Comparison of ENCODE assay signal across 34 cellular contexts in genomic region chr9:98871456-98872065, GRCh38.
"Had no signal": no experiment of that assay in that cellular context is flagged by ENCODE, and none has a peak within 500 bp of the region (broad histone marks: within the 10 kb centered on the region; RNA-seq: fewer than 3 reads in every experiment).

No MANE protein-coding gene starts in this region.

- H3K36me3 Mint-ChIP-seq: activated CD4-positive, alpha-beta memory T cell treated with anti-CD3 and anti-CD28 coated beads for 36 hours; activated CD8-positive, alpha-beta memory T cell treated with anti-CD3 and anti-CD28 coated beads, Interleukin-2, amount 10 ng/mL, durations not matched to agents 7 days and 5 days; activated naive CD8-positive, alpha-beta T cell had no signal

- H3K9me3 Mint-ChIP-seq: activated CD4-positive, alpha-beta memory T cell treated with anti-CD3 and anti-CD28 coated beads for 36 hours; activated CD4-positive, alpha-beta T cell treated with anti-CD3 and anti-CD28 coated beads, Interleukin-2, amount 10 ng/mL, durations not matched to agents 24 days and 14 days; activated T-helper 1 cell treated with anti-CD3 and anti-CD28 coated beads, Interleukin-12 subunit alpha, Interleukin-12 subunit beta, Interleukin-2, Interleukin-4 antibody, amounts not matched to agents 30 ng/mL and 10 ng/mL and 1 ng/mL, durations not matched to agents 14 hours and 24 hours and 36 hours; activated T-helper 2 cell treated with anti-CD3 and anti-CD28 coated beads, Interferon-gamma antibody, Interleukin-2, Interleukin-4, amounts not matched to agents 10 μg/mL and 5 μg/mL and 100 μg/mL, durations not matched to agents 14 hours and 24 hours and 36 hours; endodermal cell; T-helper 2 cell treated with Interferon-gamma antibody and Interleukin-4, amounts not matched to agents 5 μg/mL and 100 μg/mL, for 36 hours had no signal

- ATAC-seq: activated CD4-positive, alpha-beta T cell treated with anti-CD3 and anti-CD28 coated beads for 36 hours; activated CD8-positive, alpha-beta memory T cell treated with anti-CD3 and anti-CD28 coated beads, Interleukin-2, amount 10 ng/mL, durations not matched to agents 7 days and 5 days; activated CD8-positive, alpha-beta T cell treated with anti-CD3 and anti-CD28 coated beads, Interleukin-2, amount 10 ng/mL, durations not matched to agents 7 days and 5 days; esophagus mucosa; foreskin keratinocyte; gastrocnemius medialis; heart left ventricle; T-helper 17 cell had no signal

- H3K4me1 ChIP-seq: foreskin keratinocyte had no signal

- H3K9me3 ChIP-seq: gastrocnemius medialis had no signal

- H3K4me3 Mint-ChIP-seq: activated CD4-positive, alpha-beta memory T cell treated with anti-CD3 and anti-CD28 coated beads for 36 hours; activated CD4-positive, alpha-beta T cell treated with anti-CD3 and anti-CD28 coated beads for 36 hours; activated CD4-positive, alpha-beta T cell treated with anti-CD3 and anti-CD28 coated beads, Interleukin-2, amount 10 ng/mL, durations not matched to agents 24 days and 14 days; activated CD8-positive, alpha-beta memory T cell treated with anti-CD3 and anti-CD28 coated beads, Interleukin-2, amount 10 ng/mL, durations not matched to agents 7 days and 5 days; activated CD8-positive, alpha-beta T cell treated with anti-CD3 and anti-CD28 coated beads, Interleukin-2, amount 10 ng/mL, durations not matched to agents 7 days and 5 days; activated naive CD8-positive, alpha-beta T cell; activated T-helper 1 cell treated with anti-CD3 and anti-CD28 coated beads, Interleukin-12 subunit alpha, Interleukin-12 subunit beta, Interleukin-2, Interleukin-4 antibody, amounts not matched to agents 30 ng/mL and 10 ng/mL and 1 ng/mL, durations not matched to agents 14 hours and 24 hours and 36 hours; endodermal cell; T-helper 17 cell; T-helper 2 cell treated with Interferon-gamma antibody and Interleukin-4, amounts not matched to agents 5 μg/mL and 100 μg/mL, for 36 hours had no signal

- H3K27me3 ChIP-seq: brain microvascular endothelial cell, foreskin keratinocyte, gastrocnemius medialis, heart left ventricle had no signal

- H3K27me3 Mint-ChIP-seq: activated CD4-positive, alpha-beta memory T cell treated with anti-CD3 and anti-CD28 coated beads for 36 hours had no signal

- FAIRE-seq: astrocyte, bronchial epithelial cell, colon had no signal

- H3K27ac ChIP-seq: brain microvascular endothelial cell, dorsolateral prefrontal cortex, foreskin keratinocyte, gastrocnemius medialis, heart left ventricle had no signal

- H3K4me3 ChIP-seq: dorsolateral prefrontal cortex, gastrocnemius medialis, heart left ventricle had no signal

- DNase-seq: activated CD4-positive, alpha-beta memory T cell treated with anti-CD3 and anti-CD28 coated beads for 36 hours; activated CD4-positive, alpha-beta T cell treated with anti-CD3 and anti-CD28 coated beads for 36 hours; activated CD4-positive, alpha-beta T cell treated with anti-CD3 and anti-CD28 coated beads, Interleukin-2, amount 10 ng/mL, durations not matched to agents 24 days and 14 days; activated CD4-positive, CD25-positive, alpha-beta regulatory T cell; activated CD4-positive, CD25-positive, alpha-beta regulatory T cell treated with anti-CD3 and anti-CD28 coated beads, Interleukin-2, amount 50 U/mL, for 72 hours; activated CD8-positive, alpha-beta memory T cell treated with anti-CD3 and anti-CD28 coated beads, Interleukin-2, amount 10 ng/mL, durations not matched to agents 7 days and 5 days; activated CD8-positive, alpha-beta memory T cell treated with anti-CD3 and anti-CD28 coated beads, Interleukin-2, amount 50 U/mL, for 4 hours; activated CD8-positive, alpha-beta T cell treated with anti-CD3 and anti-CD28 coated beads, Interleukin-2, amount 10 ng/mL, durations not matched to agents 7 days and 5 days; activated effector memory CD4-positive, alpha-beta T cell treated with anti-CD3 and anti-CD28 coated beads, Interleukin-2, amount 50 U/mL, for 16 hours; activated naive CD4-positive, alpha-beta T cell treated with anti-CD3 and anti-CD28 coated beads, Interleukin-2, amount 50 U/mL, for 16 hours; activated T-cell treated with anti-CD3 and anti-CD28 coated beads, Interleukin-2, amount 50 U/mL, for 1 hour; activated T-cell treated with anti-CD3 and anti-CD28 coated beads, Interleukin-2, amount 50 U/mL, for 48 hours; amniotic stem cell; anterior cingulate cortex; brain microvascular endothelial cell; caudate nucleus; dorsolateral prefrontal cortex; effector memory CD4-positive, alpha-beta T cell; foreskin keratinocyte; gastrocnemius medialis; glutamatergic neuron; heart left ventricle; T-helper 1 cell; T-helper 17 cell; T1000 had no signal

- H3K4me1 Mint-ChIP-seq: activated CD4-positive, alpha-beta T cell treated with anti-CD3 and anti-CD28 coated beads for 36 hours; endodermal cell; T-helper 17 cell had no signal

- H3K36me3 ChIP-seq: brain microvascular endothelial cell, gastrocnemius medialis, heart left ventricle had no signal

- H3K27ac Mint-ChIP-seq: activated CD4-positive, alpha-beta memory T cell treated with anti-CD3 and anti-CD28 coated beads for 36 hours; activated CD4-positive, alpha-beta T cell treated with anti-CD3 and anti-CD28 coated beads for 36 hours; activated CD4-positive, alpha-beta T cell treated with anti-CD3 and anti-CD28 coated beads, Interleukin-2, amount 10 ng/mL, durations not matched to agents 24 days and 14 days; activated CD8-positive, alpha-beta memory T cell treated with anti-CD3 and anti-CD28 coated beads, Interleukin-2, amount 10 ng/mL, durations not matched to agents 7 days and 5 days; activated CD8-positive, alpha-beta T cell treated with anti-CD3 and anti-CD28 coated beads, Interleukin-2, amount 10 ng/mL, durations not matched to agents 7 days and 5 days; activated naive CD8-positive, alpha-beta T cell; activated T-helper 1 cell treated with anti-CD3 and anti-CD28 coated beads, Interleukin-12 subunit alpha, Interleukin-12 subunit beta, Interleukin-2, Interleukin-4 antibody, amounts not matched to agents 30 ng/mL and 10 ng/mL and 1 ng/mL, durations not matched to agents 14 hours and 24 hours and 36 hours; activated T-helper 2 cell treated with anti-CD3 and anti-CD28 coated beads, Interferon-gamma antibody, Interleukin-2, Interleukin-4, amounts not matched to agents 10 μg/mL and 5 μg/mL and 100 μg/mL, durations not matched to agents 14 hours and 24 hours and 36 hours; endodermal cell; T-helper 17 cell; T-helper 2 cell treated with Interferon-gamma antibody and Interleukin-4, amounts not matched to agents 5 μg/mL and 100 μg/mL, for 36 hours had no signal
